ENCODE assay signal across 8 cellular contexts in genomic region chr18:23452728-23453656, GRCh38. TPM values are rescaled to one million over a fixed set of nuclear protein-coding genes. Genes with fewer than 3 reads are reported as not detected.
DNase-seq lines count a peak whose midpoint lies in the region; ATAC-seq and TF ChIP-seq lines count a peak whose summit lies in the region.

Gene RIOK3 (plus strand): TSS chr18:23453287. CDS start chr18:23453440, 153 bp downstream.

- no peaks in the 10 kb centered on the region for H3K36me3 ChIP-seq in kidney epithelial cell (ENCODE audit: control insufficient read depth, insufficient read depth, low read length)

- peak within 1 kb of the TSS; percentile 99 for H3K4me3 Mint-ChIP-seq in chondrocyte (ENCODE audit: unreplicated experiment)

- peak within 1 kb of the TSS; percentile 80 for H3K4me3 ChIP-seq in kidney epithelial cell (ENCODE audit: low read depth, low read length)

- H3K4me1 Mint-ChIP-seq in chondrocyte (ENCODE audit: low read depth): peaks cover 45% of the 10 kb centered on the region

- peak within 1 kb of the TSS; percentile 84 for H3K27ac Mint-ChIP-seq in chondrocyte (ENCODE audit: unreplicated experiment)

- no peaks in the 10 kb centered on the region for H3K27me3 ChIP-seq in kidney epithelial cell (ENCODE audit: control insufficient read depth, insufficient read depth, low read length)

- peak; percentile 3 for TF ChIP-seq CTCF in chondrocyte (IDR thresholded peaks at IDR 0.05)
- no peak for TF ChIP-seq CTCF in kidney epithelial cell (IDR thresholded peaks at IDR 0.05; ENCODE audit: insufficient read depth, low read length, poor library complexity, severe bottlenecking)

- no peaks in the 10 kb centered on the region for H3K27me3 Mint-ChIP-seq in chondrocyte (ENCODE audit: low read depth)

- DNase-seq in AML-193 (lab: John Stamatoyannopoulos, UW) (peak; percentile 96 to 98), NCI-H510A treated with DMSO at 0.1 percent for 48 hours (lab: John Stamatoyannopoulos, UW) (peak; percentile 85), chondrocyte (ENCODE audit: low spot score) (peak; percentile 98), kidney epithelial cell (ENCODE audit: low read depth) (peak; percentile 88)
- DNase-seq in activated CD4-positive, alpha-beta T cell treated with anti-CD3 and anti-CD28 coated beads for 24 hours (ENCODE audit: low read depth in 2 of 2): peak; percentile 77 to 91
- peak; percentile 86 to 89 for DNase-seq in stimulated activated CD4-positive, alpha-beta T cell treated with anti-CD3 and anti-CD28 coated beads, Interleukin-15, amount 100 ng/mL, for 48 hours (ENCODE audit: low read depth in 2 of 2)

- ATAC-seq in HG03439 (IDR thresholded peaks at IDR 0.05; ENCODE audit: unreplicated experiment): peak; percentile 96

- H3K36me3 Mint-ChIP-seq in chondrocyte (ENCODE audit: low read depth): peaks cover 2% of the 10 kb centered on the region

- H3K9me3 Mint-ChIP-seq in chondrocyte (ENCODE audit: low read depth): no peaks in the 10 kb centered on the region

- TF ChIP-seq POLR2A in GM19193 (IDR thresholded peaks at IDR 0.05; ENCODE audit: extremely low read depth, insufficient read depth, insufficient read length): peak; percentile 95

RNA-seq across cellular contexts. Expression of gene RIOK3, which starts in this region (rescaled TPM):
- total RNA-seq in chondrocyte (50.3 to 51.5 TPM (median 51.4 TPM) in 3 replicates), kidney epithelial cell (79.8 and 90.6 TPM in 2 replicates)

Comparison
In these comparisons a context has a peak if more than half of its experiments do, and no peak if none do; other contexts are left out.
1. Peak in every context shown above with its lines: DNase-seq, ATAC-seq and H3K4me3 ChIP-seq.